ENCODE assay signal across 19 cellular contexts in the genomic region with DNA sequence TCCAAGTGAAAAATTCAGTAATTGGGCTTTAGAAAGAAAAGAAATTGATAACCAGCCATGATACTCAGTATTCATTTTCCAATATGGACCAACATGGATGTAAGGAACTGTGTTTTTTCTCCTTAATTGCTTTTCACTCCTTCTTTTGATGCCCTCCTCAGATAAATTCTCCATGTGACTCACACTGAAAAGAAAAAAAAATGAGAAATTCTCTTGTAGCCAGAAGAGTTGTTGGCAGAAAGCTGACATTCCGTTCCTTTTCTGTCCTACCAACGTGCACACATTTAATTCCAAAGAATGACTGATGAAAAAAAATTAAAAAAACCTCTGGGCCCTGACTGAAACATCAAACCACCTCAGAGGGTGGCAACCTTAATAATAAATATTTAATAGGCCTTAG.
DNase-seq lines count a peak whose midpoint lies in the region; ATAC-seq and TF ChIP-seq lines count a peak whose summit lies in the region.
"Had no signal": no experiment of that assay in that cellular context is flagged by ENCODE, and none has a peak within 500 bp of the region (broad histone marks: within the 10 kb centered on the region; RNA-seq: fewer than 3 reads in every experiment).

No MANE protein-coding gene starts in this region.

- H4K20me1 ChIP-seq in fibroblast of lung (ENCODE audit: control insufficient read depth, extremely low read depth, insufficient read depth, low read length): no peaks in the 10 kb centered on the region

- H3K27me3 Mint-ChIP-seq in stimulated activated memory B cell treated with anti-CD40 and anti-IgM and Interleukin-4, amounts not matched to agents 10 μg/mL and 1 μg/mL and 100 μg/mL, for 72 hours: peaks cover 9% of the 10 kb centered on the region
- H3K27me3 Mint-ChIP-seq: activated CD4-positive, alpha-beta T cell treated with anti-CD3 and anti-CD28 coated beads, Interleukin-2, amount 10 ng/mL, durations not matched to agents 24 days and 14 days; CD4-positive, alpha-beta memory T cell; progenitor cell of endocrine pancreas had no signal

- H3K9ac ChIP-seq in adipocyte (ENCODE audit: low read length) (peak overlapping the region; percentile 39), fibroblast of lung (ENCODE audit: insufficient read depth, low read length) (no peak overlapping the region)

- H3K36me3 Mint-ChIP-seq in stimulated activated memory B cell treated with anti-CD40 and anti-IgM and Interleukin-4, amounts not matched to agents 10 μg/mL and 1 μg/mL and 100 μg/mL, for 72 hours: no peaks in the 10 kb centered on the region
- H3K36me3 Mint-ChIP-seq: CD4-positive, alpha-beta memory T cell; memory B cell had no signal

- no peak overlapping the region for H3K4me3 Mint-ChIP-seq in stimulated activated memory B cell treated with anti-CD40 and anti-IgM and Interleukin-4, amounts not matched to agents 10 μg/mL and 1 μg/mL and 100 μg/mL, for 72 hours
- H3K4me3 Mint-ChIP-seq: activated CD4-positive, alpha-beta T cell treated with anti-CD3 and anti-CD28 coated beads, Interleukin-2, amount 10 ng/mL, durations not matched to agents 24 days and 14 days; CD4-positive, alpha-beta memory T cell; memory B cell; nephron had no signal

- no peaks in the 10 kb centered on the region for H3K79me2 ChIP-seq in fibroblast of lung (ENCODE audit: control insufficient read depth, insufficient read depth, low read length)

- H2AFZ ChIP-seq in fibroblast of lung (ENCODE audit: low read length): no peak overlapping the region

- no peak overlapping the region for H3K4me3 ChIP-seq in AG10803 (ENCODE audit: low read length)
- no peak overlapping the region for H3K4me3 ChIP-seq in adipocyte (ENCODE audit: low read length)
- no peak overlapping the region for H3K4me3 ChIP-seq in fibroblast of lung (replicated peaks in 1 of 4; ENCODE audit: control extremely low read depth in 1 of 4, insufficient read depth in 1 of 4, low read depth in 3 of 4, low read length in 4 of 4)
- H3K4me3 ChIP-seq in retinal pigment epithelial cell (ENCODE audit: low read length): no peak overlapping the region
- H3K4me3 ChIP-seq: spleen had no signal

- H3K27ac ChIP-seq in fibroblast of lung (ENCODE audit: insufficient read depth, low read length): no peak overlapping the region

- H3K9me3 ChIP-seq in adipocyte (ENCODE audit: control insufficient read depth, low read length) (no peaks in the 10 kb centered on the region), fibroblast of lung (ENCODE audit: control insufficient read depth, insufficient read depth, low read depth, low read length) (no peaks in the 10 kb centered on the region)
- H3K9me3 ChIP-seq: spleen had no signal

- DNase-seq in AG10803 (ENCODE audit: low read depth) (peak; percentile 82), adipocyte (ENCODE audit: low read depth) (peak; percentile 71), fibroblast of lung (ENCODE audit: low read depth in 2 of 2) (peak; percentile 52 to 83), retinal pigment epithelial cell (ENCODE audit: low read depth) (peak; percentile 55)
- DNase-seq in effector CD8-positive, alpha-beta T cell (lab: John Stamatoyannopoulos, UW): no peak
- DNase-seq: activated CD4-positive, alpha-beta T cell treated with anti-CD3 and anti-CD28 coated beads, Interleukin-2, amount 10 ng/mL, durations not matched to agents 24 days and 14 days; activated CD8-positive, alpha-beta memory T cell treated with anti-CD3 and anti-CD28 coated beads, Interleukin-2, amount 50 U/mL, for 48 hours; CD4-positive, alpha-beta memory T cell; DMS79; islet precursor cell; NCI-H2081; NCI-H524; spleen had no signal

- no peak overlapping the region for H3K27ac Mint-ChIP-seq in stimulated activated memory B cell treated with anti-CD40 and anti-IgM and Interleukin-4, amounts not matched to agents 10 μg/mL and 1 μg/mL and 100 μg/mL, for 72 hours
- H3K27ac Mint-ChIP-seq: activated CD4-positive, alpha-beta T cell treated with anti-CD3 and anti-CD28 coated beads, Interleukin-2, amount 10 ng/mL, durations not matched to agents 24 days and 14 days; CD4-positive, alpha-beta memory T cell; memory B cell; progenitor cell of endocrine pancreas had no signal

- H3K36me3 ChIP-seq in adipocyte (ENCODE audit: control insufficient read depth, insufficient read depth, low read length, severe bottlenecking) (no peaks in the 10 kb centered on the region), fibroblast of lung (ENCODE audit: control insufficient read depth, insufficient read depth, low read length) (no peaks in the 10 kb centered on the region)
- H3K36me3 ChIP-seq: spleen had no signal

- H3K4me1 ChIP-seq in adipocyte (ENCODE audit: control insufficient read depth, insufficient read depth, low read length) (peaks cover 13% of the 10 kb centered on the region), fibroblast of lung (ENCODE audit: control insufficient read depth, extremely low read depth, insufficient read depth, low read length) (no peaks in the 10 kb centered on the region)
- H3K4me1 ChIP-seq: spleen had no signal

- H3K9me3 Mint-ChIP-seq in stimulated activated memory B cell treated with anti-CD40 and anti-IgM and Interleukin-4, amounts not matched to agents 10 μg/mL and 1 μg/mL and 100 μg/mL, for 72 hours: no peaks in the 10 kb centered on the region
- H3K9me3 Mint-ChIP-seq: activated CD4-positive, alpha-beta T cell treated with anti-CD3 and anti-CD28 coated beads, Interleukin-2, amount 10 ng/mL, durations not matched to agents 24 days and 14 days; memory B cell had no signal

- no peak overlapping the region for H3K4me2 ChIP-seq in fibroblast of lung (ENCODE audit: extremely low read depth, insufficient read depth, low read length)

- TF ChIP-seq CTCF in AG10803 (conservative IDR thresholded peaks at IDR 0.05; ENCODE audit: low read length) (no peak), fibroblast of lung (conservative IDR thresholded peaks at IDR 0.05 in 1 of 2, IDR thresholded peaks at IDR 0.05 in 1 of 2; ENCODE audit: low read depth in 1 of 2, low read length in 2 of 2) (no peak), retinal pigment epithelial cell (conservative IDR thresholded peaks at IDR 0.05; ENCODE audit: low read depth, low read length) (no peak)

- no peak for ATAC-seq in stimulated activated memory B cell treated with anti-CD40 and anti-IgM and Interleukin-4, amounts not matched to agents 10 μg/mL and 1 μg/mL and 100 μg/mL, for 72 hours
- no peak for ATAC-seq in HG02840 (IDR thresholded peaks at IDR 0.05; ENCODE audit: low FRiP score, unreplicated experiment)
- ATAC-seq in HG02759 (IDR thresholded peaks at IDR 0.05; ENCODE audit: unreplicated experiment): no peak

- H3K4me1 Mint-ChIP-seq in stimulated activated memory B cell treated with anti-CD40 and anti-IgM and Interleukin-4, amounts not matched to agents 10 μg/mL and 1 μg/mL and 100 μg/mL, for 72 hours: no peaks in the 10 kb centered on the region
- H3K4me1 Mint-ChIP-seq: activated CD4-positive, alpha-beta T cell treated with anti-CD3 and anti-CD28 coated beads, Interleukin-2, amount 10 ng/mL, durations not matched to agents 24 days and 14 days; CD4-positive, alpha-beta memory T cell had no signal

- no peaks in the 10 kb centered on the region for H3K27me3 ChIP-seq in adipocyte (replicated peaks; ENCODE audit: control insufficient read depth, insufficient read depth, low read length)
- no peaks in the 10 kb centered on the region for H3K27me3 ChIP-seq in fibroblast of lung (ENCODE audit: control insufficient read depth, insufficient read depth, low read length)
